Comparison of ENCODE assay signal across 8 cellular contexts in genomic region chr19:2237051-2237868, GRCh38. TPM values are rescaled to one million over a fixed set of nuclear protein-coding genes. Genes with fewer than 3 reads are reported as not detected.
DNase-seq lines count a peak whose midpoint lies in the region; ATAC-seq and TF ChIP-seq lines count a peak whose summit lies in the region.

No MANE protein-coding gene starts in this region.

- no peak for ATAC-seq in stimulated activated naive CD8-positive, alpha-beta T cell treated with anti-CD3 and anti-CD28 coated beads, Interleukin-15, Interleukin-2, amounts not matched to agents 100 U/mL and 50 U/mL, for 24 hours
- ATAC-seq in HG02623 (IDR thresholded peaks at IDR 0.05; ENCODE audit: unreplicated experiment): no peak

- TF ChIP-seq POLR2A in breast epithelium (IDR thresholded peaks at IDR 0.05): peak; percentile 3

- peaks cover 56% of the 10 kb centered on the region for H3K36me3 Mint-ChIP-seq in stimulated activated naive CD8-positive, alpha-beta T cell treated with anti-CD3 and anti-CD28 coated beads, Interleukin-15, Interleukin-2, amounts not matched to agents 100 ng/mL and 50 ng/mL, for 24 hours (ENCODE audit: low read depth)

- peaks cover 18 to 37% of the 10 kb centered on the region in 2 donors for H3K4me1 ChIP-seq in breast epithelium
- H3K4me1 ChIP-seq in mesodermal cell (ENCODE audit: control insufficient read depth, insufficient read depth, low read length, poor library complexity, severe bottlenecking): peaks cover 33% of the 10 kb centered on the region

- H3K4me3 ChIP-seq in breast epithelium (peak overlapping the region; percentile 84 to 95 (median 85)), mesodermal cell (ENCODE audit: extremely low read depth, insufficient read depth, low read length, poor library complexity, severe bottlenecking) (peak overlapping the region; percentile 99)

- WGBS in mesodermal cell (ENCODE audit: insufficient coverage in 2 of 2), 2 experiments: 48 to 58% methylated on average over 27 to 36 of the region's 43 CpGs

- H3K4me1 Mint-ChIP-seq in stimulated activated naive CD8-positive, alpha-beta T cell treated with anti-CD3 and anti-CD28 coated beads, Interleukin-15, Interleukin-2, amounts not matched to agents 100 ng/mL and 50 ng/mL, for 24 hours (ENCODE audit: low read depth): peaks cover 72% of the 10 kb centered on the region

- peak overlapping the region; percentile 99 for H3K27ac Mint-ChIP-seq in stimulated activated naive CD8-positive, alpha-beta T cell treated with anti-CD3 and anti-CD28 coated beads, Interleukin-15, Interleukin-2, amounts not matched to agents 100 ng/mL and 50 ng/mL, for 24 hours

- no peaks in the 10 kb centered on the region for H3K9me3 Mint-ChIP-seq in stimulated activated naive CD8-positive, alpha-beta T cell treated with anti-CD3 and anti-CD28 coated beads, Interleukin-15, Interleukin-2, amounts not matched to agents 100 ng/mL and 50 ng/mL, for 24 hours

- no peak for DNase-seq in stimulated activated naive CD8-positive, alpha-beta T cell treated with anti-CD3 and anti-CD28 coated beads, Interleukin-15, Interleukin-2, amounts not matched to agents 100 U/mL and 50 U/mL, for 24 hours
- DNase-seq in breast epithelium (ENCODE audit: low spot score in 2 of 2) (no peak), NCI-H446 (lab: John Stamatoyannopoulos, UW) (no peak)
- no peak for DNase-seq in stimulated activated naive CD4-positive, alpha-beta T cell (lab: John Stamatoyannopoulos, UW)
- DNase-seq in activated CD4-positive, CD25-positive, alpha-beta regulatory T cell (lab: John Stamatoyannopoulos, UW): no peak

- H3K4me3 Mint-ChIP-seq in stimulated activated naive CD8-positive, alpha-beta T cell treated with anti-CD3 and anti-CD28 coated beads, Interleukin-15, Interleukin-2, amounts not matched to agents 100 ng/mL and 50 ng/mL, for 24 hours: peak overlapping the region; percentile 98

- H3K9me3 ChIP-seq in breast epithelium: no peaks in the 10 kb centered on the region
- no peaks in the 10 kb centered on the region for H3K9me3 ChIP-seq in mesodermal cell (ENCODE audit: control insufficient read depth, low read length)

- peak overlapping the region; percentile 99 for H3K27ac ChIP-seq in breast epithelium
- H3K27ac ChIP-seq in mesodermal cell (ENCODE audit: low read depth, low read length, severe bottlenecking): peak overlapping the region; percentile 98

- no peaks in the 10 kb centered on the region for H3K27me3 ChIP-seq in breast epithelium

- TF ChIP-seq CTCF in breast epithelium (IDR thresholded peaks at IDR 0.05): no peak

- H3K27me3 Mint-ChIP-seq in stimulated activated naive CD8-positive, alpha-beta T cell treated with anti-CD3 and anti-CD28 coated beads, Interleukin-15, Interleukin-2, amounts not matched to agents 100 ng/mL and 50 ng/mL, for 24 hours: peaks cover 4% of the 10 kb centered on the region

- intact Hi-C loops in breast epithelium (cut with DNase I; ENCODE audit: low total_unique reads): loop anchor here (5.0 kb wide), 1 partner anchor 35 kb away; no protein-coding TSS in a partner anchor

- H3K36me3 ChIP-seq in breast epithelium (no peaks in the 10 kb centered on the region), mesodermal cell (ENCODE audit: control insufficient read depth, insufficient read depth, low read length) (peaks cover 66% of the 10 kb centered on the region)

RNA-seq across cellular contexts. Expression of gene SF3A2, which starts 0.6 kb away (rescaled TPM):
- total RNA-seq in breast epithelium: 10 to 100 TPM; 32.6 to 38.0 (median 33.3) TPM
- 115 TPM for polyA plus RNA-seq in mesodermal cell (2013, experiment 1 of 2)
- polyA plus RNA-seq in mesodermal cell (2013, experiment 2 of 2): 92.3 TPM

RNA-seq across cellular contexts. Expression of gene PLEKHJ1, which starts 1.1 kb away (rescaled TPM):
- total RNA-seq in breast epithelium: 10 to 100 TPM; 44.6 to 52.8 (median 47.4) TPM
- 74.4 TPM for polyA plus RNA-seq in mesodermal cell (2013, experiment 1 of 2)
- 68.4 TPM for polyA plus RNA-seq in mesodermal cell (2013, experiment 2 of 2)

RNA-seq across cellular contexts. Expression of gene AMH, which starts 11.9 kb away (rescaled TPM):
- total RNA-seq in breast epithelium: 1 to 10 TPM in 2 of 3 donors, not detected in 1; 2.5 to 3.9 TPM
- 3.2 TPM for polyA plus RNA-seq in mesodermal cell (2013, experiment 1 of 2)
- polyA plus RNA-seq in mesodermal cell (2013, experiment 2 of 2): 1.8 TPM

RNA-seq across cellular contexts. Expression of gene JSRP1, which starts 19.0 kb away (rescaled TPM):
- 1 to 10 TPM in 2 of 3 donors, not detected in 1; 1.0 to 2.3 TPM for total RNA-seq in breast epithelium
- polyA plus RNA-seq in mesodermal cell (2013, experiment 1 of 2): not detected
- polyA plus RNA-seq in mesodermal cell (2013, experiment 2 of 2): not detected

RNA-seq across cellular contexts. Expression of gene PEAK3, which starts 44.7 kb away (rescaled TPM):
- total RNA-seq in breast epithelium: 1 to 10 TPM in 1 of 3 donors, not detected in 2; 1.8 TPM
- not detected for polyA plus RNA-seq in mesodermal cell (2013, experiment 1 of 2)
- not detected for polyA plus RNA-seq in mesodermal cell (2013, experiment 2 of 2)
